Comparison of ENCODE assay signal across 8 cellular contexts in the genomic region with DNA sequence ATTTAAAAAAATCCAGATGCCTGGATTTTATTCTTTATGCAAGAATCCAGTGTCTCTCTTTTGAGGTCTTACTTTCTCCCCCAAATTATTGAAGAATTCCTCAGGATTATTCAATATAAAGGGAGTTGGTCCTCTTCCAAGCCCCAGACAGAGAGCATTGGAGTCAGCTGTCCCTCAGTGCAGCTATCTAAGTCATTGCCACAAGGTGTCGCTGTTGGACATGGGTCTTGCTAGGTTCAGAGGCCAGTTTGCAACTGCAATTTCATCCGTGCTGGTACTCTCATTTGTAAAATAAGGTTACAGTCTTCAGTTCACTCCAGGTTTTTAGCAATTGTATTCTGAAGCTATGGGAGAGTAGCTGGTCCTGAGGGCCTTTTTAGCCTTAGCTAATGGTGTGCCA. TPM values are rescaled to one million over a fixed set of nuclear protein-coding genes. Genes with fewer than 3 reads are reported as not detected.
DNase-seq lines count a peak whose midpoint lies in the region; ATAC-seq and TF ChIP-seq lines count a peak whose summit lies in the region.

No MANE protein-coding gene starts in this region.

- CTCF ChIA-PET in HEK293 (lab: Yijun Ruan, JAX): interaction anchor here (0.5 to 7.1 kb wide), 55 partner anchors 8 to 595 kb away, joined by 3 to 163 read pairs (median 4); a partner anchor contains a TSS

- H3K9me3 Mint-ChIP-seq in activated naive CD8-positive, alpha-beta T cell treated with anti-CD3 and anti-CD28 coated beads for 36 hours: peaks cover 14% of the 10 kb centered on the region
- no peaks in the 10 kb centered on the region for H3K9me3 Mint-ChIP-seq in stimulated activated naive CD8-positive, alpha-beta T cell treated with anti-CD3 and anti-CD28 coated beads, Interleukin-15, amount 100 ng/mL, for 72 hours

- H3K27ac Mint-ChIP-seq in activated naive CD8-positive, alpha-beta T cell treated with anti-CD3 and anti-CD28 coated beads for 36 hours: no peak overlapping the region
- H3K27ac Mint-ChIP-seq in stimulated activated naive CD8-positive, alpha-beta T cell treated with anti-CD3 and anti-CD28 coated beads, Interleukin-15, amount 100 ng/mL, for 72 hours: no peak overlapping the region

- no peaks in the 10 kb centered on the region for H3K9me3 ChIP-seq in HEK293 (ENCODE audit: control insufficient read depth, insufficient read depth, low read depth, low read length)

- H3K4me1 Mint-ChIP-seq in activated naive CD8-positive, alpha-beta T cell treated with anti-CD3 and anti-CD28 coated beads for 36 hours: no peaks in the 10 kb centered on the region
- H3K4me1 Mint-ChIP-seq in stimulated activated naive CD8-positive, alpha-beta T cell treated with anti-CD3 and anti-CD28 coated beads, Interleukin-15, amount 100 ng/mL, for 72 hours: no peaks in the 10 kb centered on the region

- no peak overlapping the region for H3K4me3 ChIP-seq in HEK293 (ENCODE audit: low read depth, low read length)

- peak; percentile 33 for DNase-seq in activated CD4-positive, CD25-positive, alpha-beta regulatory T cell treated with anti-CD3 and anti-CD28 coated beads, Interleukin-2, amount 50 U/mL, for 72 hours
- no peak for DNase-seq in activated CD4-positive, CD25-positive, alpha-beta regulatory T cell (lab: John Stamatoyannopoulos, UW)
- DNase-seq in NCI-H2196 (lab: John Stamatoyannopoulos, UW; ENCODE audit: unreplicated experiment) (peak; percentile 66), iris pigment epithelial cell (ENCODE audit: low read depth) (peak; percentile 59), NCI-H187 (lab: John Stamatoyannopoulos, UW) (no peak)
- peak; percentile 31 for DNase-seq in activated naive CD8-positive, alpha-beta T cell treated with anti-CD3 and anti-CD28 coated beads for 36 hours
- peak; percentile 35 to 54 for DNase-seq in stimulated activated naive CD8-positive, alpha-beta T cell treated with anti-CD3 and anti-CD28 coated beads, Interleukin-15, amount 100 ng/mL, for 72 hours

- no peak overlapping the region for H3K4me3 Mint-ChIP-seq in activated naive CD8-positive, alpha-beta T cell treated with anti-CD3 and anti-CD28 coated beads for 36 hours
- H3K4me3 Mint-ChIP-seq in stimulated activated naive CD8-positive, alpha-beta T cell treated with anti-CD3 and anti-CD28 coated beads, Interleukin-15, amount 100 ng/mL, for 72 hours: no peak overlapping the region

- H3K36me3 ChIP-seq in HEK293 (ENCODE audit: control insufficient read depth in 2 of 2, insufficient read depth in 1 of 2, low read length in 2 of 2): no peaks in the 10 kb centered on the region

- no peaks in the 10 kb centered on the region for H3K4me1 ChIP-seq in HEK293 (ENCODE audit: control insufficient read depth, insufficient read depth, low read length)

- peak; percentile 54 for ATAC-seq in stimulated activated naive CD8-positive, alpha-beta T cell treated with anti-CD3 and anti-CD28 coated beads, Interleukin-15, amount 100 ng/mL, for 72 hours

- no peaks in the 10 kb centered on the region for H3K36me3 Mint-ChIP-seq in activated naive CD8-positive, alpha-beta T cell treated with anti-CD3 and anti-CD28 coated beads for 36 hours

- no peak overlapping the region for H3K27ac ChIP-seq in HEK293 (ENCODE audit: extremely low read depth, low read depth, low read length)

- no peak for TF ChIP-seq CTCF in HEK293 (tag by site-specific recombination; IDR thresholded peaks at IDR 0.05)

- peaks cover 13% of the 10 kb centered on the region for H3K27me3 Mint-ChIP-seq in activated naive CD8-positive, alpha-beta T cell treated with anti-CD3 and anti-CD28 coated beads for 36 hours
- H3K27me3 Mint-ChIP-seq in stimulated activated naive CD8-positive, alpha-beta T cell treated with anti-CD3 and anti-CD28 coated beads, Interleukin-15, amount 100 ng/mL, for 72 hours: peaks cover 16% of the 10 kb centered on the region

- POLR2A ChIA-PET in HEK293 (lab: Yijun Ruan, JAX): interaction anchor here (1.1 kb wide), 1 partner anchor 28 kb away, joined by 5 read pairs; a partner anchor contains a TSS

TF ChIP-seq in HEK293, 187 proteins besides CTCF, POLR2A, EP300 and RAD21:
- TF ChIP-seq ZNF660 (tag by site-specific recombination; IDR thresholded peaks at IDR 0.05) (0 out of 2 replicates have a peak, but pooled peaks have one; percentile 26), ZNF169 (tag by site-specific recombination; IDR thresholded peaks at IDR 0.05) (0 out of 2 replicates have a peak, but pooled peaks have one; percentile 40), ZNF654 (tag by site-specific recombination; IDR thresholded peaks at IDR 0.05; ENCODE audit: low read depth) (peak; percentile 80), ZNF2 (tag by site-specific recombination; IDR thresholded peaks at IDR 0.05) (peak; percentile 100), SETDB1 (IDR thresholded peaks at IDR 0.05; ENCODE audit: insufficient read length, low read length) (peak; percentile 83), ZIC2 (tag by site-specific recombination; IDR thresholded peaks at IDR 0.05) (no peak), ZNF426 (tag by site-specific recombination; IDR thresholded peaks at IDR 0.05) (no peak), ZNF843 (tag by site-specific recombination; IDR thresholded peaks at IDR 0.05) (no peak)

RNA-seq across cellular contexts. Expression of a gene that starts 27.8 kb away (rescaled TPM):
- total RNA-seq in activated naive CD8-positive, alpha-beta T cell treated with anti-CD3 and anti-CD28 coated beads for 36 hours: not detected

Comparison
In these comparisons a context has a peak if more than half of its experiments do, and no peak if none do; other contexts are left out.
1. DNase-seq: peak in activated CD4-positive, CD25-positive, alpha-beta regulatory T cell treated with anti-CD3 and anti-CD28 coated beads, Interleukin-2, amount 50 U/mL, for 72 hours (single experiment), NCI-H2196 (single experiment), activated naive CD8-positive, alpha-beta T cell treated with anti-CD3 and anti-CD28 coated beads for 36 hours (single experiment), iris pigment epithelial cell (single experiment) and stimulated activated naive CD8-positive, alpha-beta T cell treated with anti-CD3 and anti-CD28 coated beads, Interleukin-15, amount 100 ng/mL, for 72 hours (2 of 2); none in activated CD4-positive, CD25-positive, alpha-beta regulatory T cell (0 of 4) and NCI-H187 (0 of 2).